Comparison of ENCODE assay signal across 8 cellular contexts in the genomic region with DNA sequence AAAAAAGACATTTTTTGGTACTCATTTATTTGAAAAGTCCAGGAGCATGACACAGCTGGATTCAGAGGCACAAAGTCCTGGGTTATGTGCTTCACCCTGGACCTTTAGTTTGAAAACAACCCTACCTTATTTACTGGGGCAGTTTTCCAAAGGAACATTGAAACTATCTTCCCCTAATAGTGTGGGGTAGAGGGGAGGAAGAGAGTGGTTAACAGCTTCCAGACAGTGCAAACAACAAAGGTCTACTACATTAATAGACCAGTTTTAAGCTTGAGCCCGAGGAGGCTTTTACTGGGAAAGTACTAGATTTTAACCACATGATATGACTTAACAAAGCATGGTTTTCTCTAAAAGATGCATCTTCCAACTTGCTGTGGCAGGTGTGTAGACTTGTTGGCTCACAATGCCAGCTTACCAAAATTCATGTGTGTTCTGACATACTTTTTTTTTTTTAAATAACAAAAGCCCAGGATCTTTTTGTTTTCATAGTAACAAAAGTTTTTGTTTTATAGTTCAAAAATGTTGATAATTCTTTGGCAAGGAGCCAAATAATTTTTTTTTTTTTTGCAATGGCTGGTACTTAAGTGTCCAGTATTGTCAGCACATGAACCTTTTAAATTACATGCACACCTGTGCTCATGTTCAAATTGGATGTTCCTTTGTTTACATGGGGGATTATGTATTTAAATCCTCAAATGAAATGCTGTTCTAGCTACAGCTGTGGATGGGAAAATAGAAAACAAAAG. TPM values are rescaled to one million over a fixed set of nuclear protein-coding genes. Genes with fewer than 3 reads are reported as not detected.
A peak's percentile ranks its signal among the peaks of the same experiment; 100 is the strongest.
DNase-seq lines count a peak whose midpoint lies in the region; ATAC-seq, FAIRE-seq and TF ChIP-seq lines count a peak whose summit lies in the region.

No MANE protein-coding gene starts in this region.

- peak overlapping the region; percentile 99 for H3K4me3 Mint-ChIP-seq in activated T-cell treated with anti-CD3 and anti-CD28 coated beads, Interleukin-2, amount 50 U/mL, for 24 hours
- H3K4me3 Mint-ChIP-seq in activated CD8-positive, alpha-beta T cell treated with anti-CD3 and anti-CD28 coated beads for 36 hours: peak overlapping the region; percentile 86

- no peak for FAIRE-seq in keratinocyte (lab: Jason Lieb, UNC)

- peaks cover 67% of the 10 kb centered on the region for H3K36me3 Mint-ChIP-seq in activated T-cell treated with anti-CD3 and anti-CD28 coated beads, Interleukin-2, amount 50 U/mL, for 24 hours (ENCODE audit: low read depth)
- H3K36me3 Mint-ChIP-seq in activated CD8-positive, alpha-beta T cell treated with anti-CD3 and anti-CD28 coated beads for 36 hours (ENCODE audit: low read depth): peaks cover 56% of the 10 kb centered on the region

- H3K27ac Mint-ChIP-seq in activated T-cell treated with anti-CD3 and anti-CD28 coated beads, Interleukin-2, amount 50 U/mL, for 24 hours: peak overlapping the region; percentile 95
- H3K27ac Mint-ChIP-seq in activated CD8-positive, alpha-beta T cell treated with anti-CD3 and anti-CD28 coated beads for 36 hours: peak overlapping the region; percentile 95

- peaks cover 63% of the 10 kb centered on the region for H3K4me1 ChIP-seq in keratinocyte (ENCODE audit: control insufficient read depth, extremely low read depth, insufficient read depth, low read length)

- peaks cover 3% of the 10 kb centered on the region for H3K9me1 ChIP-seq in keratinocyte (ENCODE audit: control insufficient read depth, extremely low read depth, insufficient read depth, low read length)

- H3K27me3 Mint-ChIP-seq in activated T-cell treated with anti-CD3 and anti-CD28 coated beads, Interleukin-2, amount 50 U/mL, for 24 hours: no peaks in the 10 kb centered on the region
- H3K27me3 Mint-ChIP-seq in activated CD8-positive, alpha-beta T cell treated with anti-CD3 and anti-CD28 coated beads for 36 hours: no peaks in the 10 kb centered on the region

- H3K9me3 Mint-ChIP-seq in activated T-cell treated with anti-CD3 and anti-CD28 coated beads, Interleukin-2, amount 50 U/mL, for 24 hours: no peaks in the 10 kb centered on the region
- no peaks in the 10 kb centered on the region for H3K9me3 Mint-ChIP-seq in activated CD8-positive, alpha-beta T cell treated with anti-CD3 and anti-CD28 coated beads for 36 hours

- dilution Hi-C loops in keratinocyte (cut with MboI; ENCODE audit: extremely low pct_ligation_motif_present, low sequenced_read_pairs): no loop called here

- no peaks in the 10 kb centered on the region for H3K27me3 ChIP-seq in keratinocyte (ENCODE audit: control insufficient read depth, extremely low read depth, insufficient read depth, low read length)

- peak overlapping the region; percentile 86 for H3K9ac ChIP-seq in keratinocyte (ENCODE audit: control insufficient read depth, extremely low read depth, insufficient read depth, low read length)

- TF ChIP-seq CTCF in activated CD8-positive, alpha-beta T cell treated with anti-CD3 and anti-CD28 coated beads for 36 hours (IDR thresholded peaks at IDR 0.05): no peak
- TF ChIP-seq CTCF in keratinocyte (optimal IDR thresholded peaks at IDR 0.05 in 1 of 3, IDR thresholded peaks at IDR 0.05 in 1 of 3, conservative IDR thresholded peaks at IDR 0.05 in 1 of 3; ENCODE audit: extremely low read depth in 1 of 3, insufficient read depth in 2 of 3, low read length in 3 of 3): no peak

- intact Hi-C loops in activated CD8-positive, alpha-beta T cell treated with anti-CD3 and anti-CD28 coated beads for 36 hours (cut with micrococcal nuclease): no loop called here

- no peaks in the 10 kb centered on the region for H3K9me3 ChIP-seq in keratinocyte (ENCODE audit: control insufficient read depth, low read depth, low read length)

- CTCF ChIA-PET in activated CD8-positive, alpha-beta T cell treated with anti-CD3 and anti-CD28 coated beads for 36 hours (lab: Charles Lee): interaction anchor here (1.1 to 4.0 kb wide), 5 partner anchors 10 to 135 kb away, joined by 6 to 36 read pairs (median 10); a partner anchor contains a TSS

- H4K20me1 ChIP-seq in keratinocyte (ENCODE audit: control insufficient read depth, extremely low read depth, insufficient read depth, low read length): no peaks in the 10 kb centered on the region

- peaks cover 5 to 19% of the 10 kb centered on the region in 2 experiments for H3K36me3 ChIP-seq in keratinocyte (ENCODE audit: control insufficient read depth in 2 of 2, extremely low read depth in 1 of 2, insufficient read depth in 2 of 2, low read length in 2 of 2)

- H3K27ac ChIP-seq in keratinocyte (ENCODE audit: control insufficient read depth, insufficient read depth, low read length) (peak overlapping the region; percentile 82), temporal lobe (ENCODE audit: low read depth, low read length) (peak overlapping the region; percentile 89)

- POLR2A ChIA-PET in activated CD8-positive, alpha-beta T cell treated with anti-CD3 and anti-CD28 coated beads for 36 hours (lab: Charles Lee): interaction anchor here (8.0 kb wide), 1 partner anchor 10 kb away, joined by 74 read pairs; a partner anchor contains a TSS

- peak overlapping the region; percentile 92 for H3K4me2 ChIP-seq in keratinocyte (ENCODE audit: control insufficient read depth, extremely low read depth, insufficient read depth, low read depth, low read length)

- peak overlapping the region; percentile 86 to 88 (median 86) for H3K4me3 ChIP-seq in keratinocyte (ENCODE audit: control insufficient read depth in 2 of 3, extremely low read depth in 1 of 3, insufficient read depth in 2 of 3, low read depth in 1 of 3, low read length in 3 of 3)

- no peak overlapping the region for H2AFZ ChIP-seq in keratinocyte (ENCODE audit: control insufficient read depth, low read length)

- peaks cover 76% of the 10 kb centered on the region for H3K4me1 Mint-ChIP-seq in activated T-cell treated with anti-CD3 and anti-CD28 coated beads, Interleukin-2, amount 50 U/mL, for 24 hours (ENCODE audit: low read depth)
- peaks cover 66% of the 10 kb centered on the region for H3K4me1 Mint-ChIP-seq in activated CD8-positive, alpha-beta T cell treated with anti-CD3 and anti-CD28 coated beads for 36 hours (ENCODE audit: low read depth)

- H3K79me2 ChIP-seq in keratinocyte (ENCODE audit: control insufficient read depth, insufficient read depth, low read length): peaks cover 37% of the 10 kb centered on the region

- DNase-seq in activated T-cell treated with anti-CD3 and anti-CD28 coated beads, Interleukin-2, amount 50 U/mL, for 24 hours: no peak
- no peak for DNase-seq in activated T-cell treated with anti-CD3 and anti-CD28 coated beads, Interleukin-2, amount 50 U/mL, for 1 hour
- DNase-seq in activated CD8-positive, alpha-beta T cell treated with anti-CD3 and anti-CD28 coated beads for 36 hours: no peak
- DNase-seq in keratinocyte (ENCODE audit: low read depth, low spot score) (no peak), NCI-H2029 (lab: John Stamatoyannopoulos, UW) (no peak)

- ATAC-seq in activated CD8-positive, alpha-beta T cell treated with anti-CD3 and anti-CD28 coated beads for 36 hours: no peak
- ATAC-seq in HG03108 (IDR thresholded peaks at IDR 0.05; ENCODE audit: unreplicated experiment) (no peak), HG02981 (IDR thresholded peaks at IDR 0.05; ENCODE audit: unreplicated experiment) (no peak)

RNA-seq across cellular contexts. Expression of a gene that starts 1.8 kb away (rescaled TPM):
- 100 to 1,000 TPM; 179 to 189 TPM for total RNA-seq in activated CD8-positive, alpha-beta T cell treated with anti-CD3 and anti-CD28 coated beads for 36 hours
- 260 to 338 TPM (median 267 TPM) in 3 replicates for polyA plus RNA-seq in keratinocyte
- polyA plus RNA-seq in keratinocyte (2011; ENCODE audit: low read depth): 230 TPM
- 293 and 341 TPM in 2 replicates for polyA plus RNA-seq in keratinocyte (2011; cell fraction: cytosol; rRNA removed)
- polyA plus RNA-seq in keratinocyte (2011; cell fraction: nucleus; rRNA removed): 149 and 168 TPM in 2 replicates
- polyA plus RNA-seq in keratinocyte (2012; ENCODE audit: low replicate concordance): 270 and 343 TPM in 2 replicates
- 14.6 to 78.3 TPM (median 50.6 TPM) in 3 replicates for polyA minus RNA-seq in keratinocyte
- polyA minus RNA-seq in keratinocyte (2011; cell fraction: cytosol; rRNA and poly(A)+ RNA removed): 91.5 TPM
- polyA minus RNA-seq in keratinocyte (2011; cell fraction: nucleus; rRNA and poly(A)+ RNA removed): 27.6 and 51.2 TPM in 2 replicates
- total RNA-seq in temporal lobe: 17.5 TPM

RNA-seq across cellular contexts. Expression of a gene that starts 12.5 kb away (rescaled TPM):
- 1 to 10 TPM; 1.8 to 2.7 TPM for total RNA-seq in activated CD8-positive, alpha-beta T cell treated with anti-CD3 and anti-CD28 coated beads for 36 hours
- polyA plus RNA-seq in keratinocyte: 42.7 to 56.9 TPM (median 47.1 TPM) in 3 replicates
- 3.5 TPM for polyA plus RNA-seq in keratinocyte (2011; ENCODE audit: low read depth)
- polyA plus RNA-seq in keratinocyte (2011; cell fraction: cytosol; rRNA removed): 43.7 and 50.3 TPM in 2 replicates
- 29.6 and 32.1 TPM in 2 replicates for polyA plus RNA-seq in keratinocyte (2011; cell fraction: nucleus; rRNA removed)
- 28.2 and 28.3 TPM in 2 replicates for polyA plus RNA-seq in keratinocyte (2012; ENCODE audit: low replicate concordance)
- polyA minus RNA-seq in keratinocyte: 17.9 to 33.5 TPM (median 25.5 TPM) in 3 replicates
- polyA minus RNA-seq in keratinocyte (2011; cell fraction: cytosol; rRNA and poly(A)+ RNA removed): 10.7 TPM
- 7.9 and 15.6 TPM in 2 replicates for polyA minus RNA-seq in keratinocyte (2011; cell fraction: nucleus; rRNA and poly(A)+ RNA removed)
- total RNA-seq in temporal lobe: 1.7 TPM

RNA-seq across cellular contexts. Expression of a gene that starts 24.3 kb away (rescaled TPM):
- total RNA-seq in activated CD8-positive, alpha-beta T cell treated with anti-CD3 and anti-CD28 coated beads for 36 hours: under 1 TPM in 1 of 2 experiments, not detected in 1; 0.16 TPM
- polyA plus RNA-seq in keratinocyte: 0.20 to 0.26 TPM (median 0.25 TPM) in 3 replicates
- polyA plus RNA-seq in keratinocyte (2011; ENCODE audit: low read depth): 1.0 TPM
- 0.23 TPM in 2 replicates for polyA plus RNA-seq in keratinocyte (2011; cell fraction: cytosol; rRNA removed)
- polyA plus RNA-seq in keratinocyte (2011; cell fraction: nucleus; rRNA removed): 0.43 and 0.67 TPM in 2 replicates
- 0.13 and 0.23 TPM in 2 replicates for polyA plus RNA-seq in keratinocyte (2012; ENCODE audit: low replicate concordance)
- polyA minus RNA-seq in keratinocyte: 0.10 to 0.35 TPM in 2 of 3 replicates, not detected in the other
- not detected for polyA minus RNA-seq in keratinocyte (2011; cell fraction: cytosol; rRNA and poly(A)+ RNA removed)
- 0.21 and 0.85 TPM in 2 replicates for polyA minus RNA-seq in keratinocyte (2011; cell fraction: nucleus; rRNA and poly(A)+ RNA removed)
- total RNA-seq in temporal lobe: 10.6 TPM
